ENCODE assay signal across 21 cellular contexts in genomic region chr7:71245038-71245437, GRCh38.
"Had no signal": no experiment of that assay in that cellular context is flagged by ENCODE, and none has a peak within 500 bp of the region (broad histone marks: within the 10 kb centered on the region; RNA-seq: fewer than 3 reads in every experiment).

No MANE protein-coding gene starts in this region.

- H3K27me3 Mint-ChIP-seq: memory B cell had no signal

- H3K9me3 ChIP-seq: esophagus muscularis mucosa, gastroesophageal sphincter, neutrophil, pancreas, sigmoid colon, thyroid gland had no signal

- H3K4me3 Mint-ChIP-seq: memory B cell; natural killer cell; stimulated activated effector memory CD8-positive, alpha-beta T cell treated with anti-CD3 and anti-CD28 coated beads, Interleukin-12 subunit alpha, Interleukin-12 subunit beta, amount 100 ng/mL, for 72 hours had no signal

- H3K27ac Mint-ChIP-seq: memory B cell; natural killer cell; stimulated activated effector memory CD8-positive, alpha-beta T cell treated with anti-CD3 and anti-CD28 coated beads, Interleukin-12 subunit alpha, Interleukin-12 subunit beta, amount 100 ng/mL, for 72 hours had no signal

- H3K4me1 ChIP-seq: foreskin keratinocyte, pancreas, stomach had no signal

- H3K36me3 Mint-ChIP-seq: memory B cell; natural killer cell; stimulated activated effector memory CD8-positive, alpha-beta T cell treated with anti-CD3 and anti-CD28 coated beads, Interleukin-12 subunit alpha, Interleukin-12 subunit beta, amount 100 ng/mL, for 72 hours had no signal

- DNase-seq: dermis blood vessel endothelial cell; effector memory CD4-positive, alpha-beta T cell; foreskin keratinocyte; hippocampal formation; left colon; natural killer cell; pancreas; sigmoid colon; stimulated activated CD4-positive, alpha-beta T cell treated with anti-CD3 and anti-CD28 coated beads, Interleukin-2, amount 100 ng/mL, for 24 hours; stimulated activated CD4-positive, alpha-beta T cell treated with anti-CD3 and anti-CD28 coated beads, Interleukin-4, amount 100 ng/mL, for 24 hours; stimulated activated naive CD4-positive, alpha-beta T cell treated with Interleukin-2 at 50 U/mL for 16 hours; stomach; thyroid gland; trophoblast cell had no signal

- ATAC-seq: foreskin keratinocyte; gastroesophageal sphincter; left colon; natural killer cell; pancreas; stimulated activated effector memory CD8-positive, alpha-beta T cell treated with anti-CD3 and anti-CD28 coated beads, Interleukin-12 subunit alpha, Interleukin-12 subunit beta, amount 100 ng/mL, for 72 hours had no signal

- H3K27me3 ChIP-seq: esophagus muscularis mucosa, foreskin keratinocyte, gastroesophageal sphincter, neutrophil, pancreas, sigmoid colon, stomach, thyroid gland had no signal

- H3K36me3 ChIP-seq: esophagus muscularis mucosa, gastroesophageal sphincter, neutrophil, pancreas, sigmoid colon, stomach, thyroid gland had no signal

- H3K4me3 ChIP-seq: coronary artery, esophagus muscularis mucosa, gastroesophageal sphincter, lung, pancreas, sigmoid colon, stomach, thyroid gland had no signal

- H3K27ac ChIP-seq: coronary artery, foreskin keratinocyte, neutrophil, pancreas, stomach, thyroid gland had no signal

- H3K4me1 Mint-ChIP-seq: memory B cell; natural killer cell; stimulated activated effector memory CD8-positive, alpha-beta T cell treated with anti-CD3 and anti-CD28 coated beads, Interleukin-12 subunit alpha, Interleukin-12 subunit beta, amount 100 ng/mL, for 72 hours had no signal
